Comparison of ENCODE assay signal across 4 cellular contexts in the genomic region with DNA sequence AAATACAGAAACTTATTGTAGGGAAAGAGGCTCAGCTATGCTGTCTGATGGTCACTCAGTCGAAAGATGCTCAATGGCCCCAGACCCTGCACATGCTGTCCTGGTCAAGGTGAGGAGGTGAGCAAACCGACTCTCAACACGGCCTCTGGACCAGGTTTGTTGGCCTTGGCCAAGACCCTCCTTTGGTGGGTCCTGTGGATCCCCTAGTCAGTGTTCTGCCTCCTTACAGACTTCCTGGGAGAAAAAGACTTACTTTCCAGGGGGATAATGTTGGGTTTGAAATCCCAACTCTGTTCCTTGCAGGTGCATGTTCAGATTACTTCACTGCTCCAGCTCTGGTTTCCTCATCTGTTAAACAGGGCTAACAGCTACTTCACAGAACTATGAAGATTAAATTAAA. TPM values are rescaled to one million over a fixed set of nuclear protein-coding genes. Genes with fewer than 3 reads are reported as not detected.
"Had no signal": no experiment of that assay in that cellular context is flagged by ENCODE, and none has a peak within 500 bp of the region (broad histone marks: within the 10 kb centered on the region; RNA-seq: fewer than 3 reads in every experiment).

No MANE protein-coding gene starts in this region.

- DNase-seq: GDM1, GF-D8 had no signal

- H3K4me3 ChIP-seq: GM12878 had no signal

RNA-seq across cellular contexts. Expression of a gene that starts 53.8 kb away (rescaled TPM):
- total RNA-seq: G401 had no signal
